Comparison of ENCODE assay signal across 1 cellular context in the genomic region with DNA sequence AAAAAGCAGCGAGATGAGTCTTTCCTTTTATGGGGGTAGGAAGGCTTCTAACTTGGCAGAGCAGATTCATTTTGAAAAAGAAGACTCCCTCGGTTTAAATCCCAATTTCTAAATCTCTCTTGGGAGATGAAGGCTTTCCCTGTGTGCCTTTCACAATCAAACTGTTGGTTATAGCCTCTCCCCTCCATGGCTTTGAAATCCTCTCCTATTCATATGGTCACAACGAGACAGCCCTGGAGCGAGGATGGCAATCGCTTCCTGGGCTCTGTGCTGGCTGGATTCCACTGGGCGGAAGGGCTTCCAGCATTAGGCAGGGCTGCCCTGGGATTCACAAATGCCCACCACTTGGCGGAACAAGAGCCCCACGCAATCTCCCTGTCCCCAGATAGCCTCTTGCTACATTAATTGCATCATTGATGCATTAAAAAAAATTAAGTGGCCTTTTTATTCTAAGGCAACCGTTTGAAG.
TF ChIP-seq lines count a peak whose summit lies in the region.

No MANE protein-coding gene starts in this region.

TF ChIP-seq in WTC11, 78 proteins besides CTCF, POLR2A, EP300 and RAD21 (continued from another document):
- TF ChIP-seq, protein P1, sequence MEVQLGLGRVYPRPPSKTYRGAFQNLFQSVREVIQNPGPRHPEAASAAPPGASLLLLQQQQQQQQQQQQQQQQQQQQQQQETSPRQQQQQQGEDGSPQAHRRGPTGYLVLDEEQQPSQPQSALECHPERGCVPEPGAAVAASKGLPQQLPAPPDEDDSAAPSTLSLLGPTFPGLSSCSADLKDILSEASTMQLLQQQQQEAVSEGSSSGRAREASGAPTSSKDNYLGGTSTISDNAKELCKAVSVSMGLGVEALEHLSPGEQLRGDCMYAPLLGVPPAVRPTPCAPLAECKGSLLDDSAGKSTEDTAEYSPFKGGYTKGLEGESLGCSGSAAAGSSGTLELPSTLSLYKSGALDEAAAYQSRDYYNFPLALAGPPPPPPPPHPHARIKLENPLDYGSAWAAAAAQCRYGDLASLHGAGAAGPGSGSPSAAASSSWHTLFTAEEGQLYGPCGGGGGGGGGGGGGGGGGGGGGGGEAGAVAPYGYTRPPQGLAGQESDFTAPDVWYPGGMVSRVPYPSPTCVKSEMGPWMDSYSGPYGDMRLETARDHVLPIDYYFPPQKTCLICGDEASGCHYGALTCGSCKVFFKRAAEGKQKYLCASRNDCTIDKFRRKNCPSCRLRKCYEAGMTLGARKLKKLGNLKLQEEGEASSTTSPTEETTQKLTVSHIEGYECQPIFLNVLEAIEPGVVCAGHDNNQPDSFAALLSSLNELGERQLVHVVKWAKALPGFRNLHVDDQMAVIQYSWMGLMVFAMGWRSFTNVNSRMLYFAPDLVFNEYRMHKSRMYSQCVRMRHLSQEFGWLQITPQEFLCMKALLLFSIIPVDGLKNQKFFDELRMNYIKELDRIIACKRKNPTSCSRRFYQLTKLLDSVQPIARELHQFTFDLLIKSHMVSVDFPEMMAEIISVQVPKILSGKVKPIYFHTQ (CRISPR knock-in tag; IDR thresholded peaks at IDR 0.05) = no peak
- TF ChIP-seq, protein P2, sequence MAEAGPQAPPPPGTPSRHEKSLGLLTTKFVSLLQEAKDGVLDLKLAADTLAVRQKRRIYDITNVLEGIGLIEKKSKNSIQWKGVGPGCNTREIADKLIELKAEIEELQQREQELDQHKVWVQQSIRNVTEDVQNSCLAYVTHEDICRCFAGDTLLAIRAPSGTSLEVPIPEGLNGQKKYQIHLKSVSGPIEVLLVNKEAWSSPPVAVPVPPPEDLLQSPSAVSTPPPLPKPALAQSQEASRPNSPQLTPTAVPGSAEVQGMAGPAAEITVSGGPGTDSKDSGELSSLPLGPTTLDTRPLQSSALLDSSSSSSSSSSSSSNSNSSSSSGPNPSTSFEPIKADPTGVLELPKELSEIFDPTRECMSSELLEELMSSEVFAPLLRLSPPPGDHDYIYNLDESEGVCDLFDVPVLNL (CRISPR knock-in tag; IDR thresholded peaks at IDR 0.05; ENCODE audit: borderline replicate concordance, low read depth) = no peak
- TF ChIP-seq, protein P3, sequence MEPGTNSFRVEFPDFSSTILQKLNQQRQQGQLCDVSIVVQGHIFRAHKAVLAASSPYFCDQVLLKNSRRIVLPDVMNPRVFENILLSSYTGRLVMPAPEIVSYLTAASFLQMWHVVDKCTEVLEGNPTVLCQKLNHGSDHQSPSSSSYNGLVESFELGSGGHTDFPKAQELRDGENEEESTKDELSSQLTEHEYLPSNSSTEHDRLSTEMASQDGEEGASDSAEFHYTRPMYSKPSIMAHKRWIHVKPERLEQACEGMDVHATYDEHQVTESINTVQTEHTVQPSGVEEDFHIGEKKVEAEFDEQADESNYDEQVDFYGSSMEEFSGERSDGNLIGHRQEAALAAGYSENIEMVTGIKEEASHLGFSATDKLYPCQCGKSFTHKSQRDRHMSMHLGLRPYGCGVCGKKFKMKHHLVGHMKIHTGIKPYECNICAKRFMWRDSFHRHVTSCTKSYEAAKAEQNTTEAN (CRISPR knock-in tag; IDR thresholded peaks at IDR 0.05) = no peak
- TF ChIP-seq SP1 (CRISPR knock-in tag; conservative IDR thresholded peaks at IDR 0.05) (no peak), ESRRA (CRISPR knock-in tag; IDR thresholded peaks at IDR 0.05; ENCODE audit: borderline replicate concordance) (no peak), MYBL2 (CRISPR knock-in tag; IDR thresholded peaks at IDR 0.05) (no peak)
